ENCODE assay signal across 8 cellular contexts in genomic region chrY:18601287-18601686, GRCh38.
DNase-seq lines count a peak whose midpoint lies in the region; ATAC-seq and FAIRE-seq lines count a peak whose summit lies in the region.
"Not testable (repeated sequence)": the region's sequence is repeated elsewhere in the genome, so short reads cannot be mapped to it uniquely, and the experiment has no call there.

No MANE protein-coding gene starts in this region.

- ATAC-seq in GM19452 (IDR thresholded peaks at IDR 0.05; ENCODE audit: unreplicated experiment) (peak; percentile 89), GM21515 (IDR thresholded peaks at IDR 0.05; ENCODE audit: unreplicated experiment) (peak; percentile 96), HG02623 (IDR thresholded peaks at IDR 0.05; ENCODE audit: unreplicated experiment) (peak; percentile 84), HG02938 (IDR thresholded peaks at IDR 0.05; ENCODE audit: unreplicated experiment) (peak; percentile 80), HG03066 (IDR thresholded peaks at IDR 0.05; ENCODE audit: low read depth, unreplicated experiment) (peak; percentile 83), HG03469 (IDR thresholded peaks at IDR 0.05; ENCODE audit: unreplicated experiment) (peak; percentile 86)
- peak; percentile 55 for ATAC-seq in stimulated activated effector memory CD8-positive, alpha-beta T cell treated with anti-CD3 and anti-CD28 coated beads, Interleukin-12 subunit alpha, Interleukin-12 subunit beta, amount 100 ng/mL, for 72 hours

- H3K9me3 Mint-ChIP-seq in stimulated activated effector memory CD8-positive, alpha-beta T cell treated with anti-CD3 and anti-CD28 coated beads, Interleukin-12 subunit alpha, Interleukin-12 subunit beta, amount 100 ng/mL, for 72 hours, result not testable (repeated sequence)

- not testable (repeated sequence) for H3K4me1 Mint-ChIP-seq in stimulated activated effector memory CD8-positive, alpha-beta T cell treated with anti-CD3 and anti-CD28 coated beads, Interleukin-12 subunit alpha, Interleukin-12 subunit beta, amount 100 ng/mL, for 72 hours

- FAIRE-seq in GM18507 (lab: Jason Lieb, UNC), result peak; percentile 87

- not testable (repeated sequence) for H3K4me3 Mint-ChIP-seq in stimulated activated effector memory CD8-positive, alpha-beta T cell treated with anti-CD3 and anti-CD28 coated beads, Interleukin-12 subunit alpha, Interleukin-12 subunit beta, amount 100 ng/mL, for 72 hours

- not testable (repeated sequence) for DNase-seq in GM18507 (ENCODE audit: extremely low spot score, insufficient read length, low read depth); stimulated activated effector memory CD8-positive, alpha-beta T cell treated with anti-CD3 and anti-CD28 coated beads, Interleukin-12 subunit alpha, Interleukin-12 subunit beta, amount 100 ng/mL, for 72 hours (ENCODE audit: low spot score in 2 of 2)

- H3K27ac Mint-ChIP-seq in stimulated activated effector memory CD8-positive, alpha-beta T cell treated with anti-CD3 and anti-CD28 coated beads, Interleukin-12 subunit alpha, Interleukin-12 subunit beta, amount 100 ng/mL, for 72 hours, result not testable (repeated sequence)

- H3K36me3 Mint-ChIP-seq in stimulated activated effector memory CD8-positive, alpha-beta T cell treated with anti-CD3 and anti-CD28 coated beads, Interleukin-12 subunit alpha, Interleukin-12 subunit beta, amount 100 ng/mL, for 72 hours, result not testable (repeated sequence)
